ENCODE assay signal across 1 cellular context in the genomic region with DNA sequence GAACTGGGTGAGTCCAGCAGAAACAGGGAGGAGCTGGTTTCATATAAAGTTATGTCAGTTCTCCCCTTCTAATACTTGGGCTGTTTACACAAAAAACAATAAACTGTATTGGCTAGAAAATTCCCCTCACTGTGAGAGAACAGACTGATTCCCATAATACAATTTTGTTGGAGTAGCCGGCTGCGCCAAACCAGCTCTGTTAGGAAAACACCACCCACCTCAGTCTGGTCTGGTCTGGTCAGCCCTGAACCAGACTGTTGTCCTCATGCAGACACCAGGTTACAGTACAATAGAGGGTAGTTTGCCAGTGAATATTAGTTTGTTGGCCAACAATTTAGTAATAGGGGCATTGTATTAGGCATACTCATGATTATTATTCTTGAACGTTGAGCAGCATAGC.
TF ChIP-seq lines count a peak whose summit lies in the region.

No MANE protein-coding gene starts in this region.

TF ChIP-seq in SK-N-SH treated with all-trans-retinoic acid at 6 μM for 48 hours, 23 proteins besides CTCF, POLR2A, EP300 and RAD21 (continued from another document):
- TF ChIP-seq, protein P1, sequence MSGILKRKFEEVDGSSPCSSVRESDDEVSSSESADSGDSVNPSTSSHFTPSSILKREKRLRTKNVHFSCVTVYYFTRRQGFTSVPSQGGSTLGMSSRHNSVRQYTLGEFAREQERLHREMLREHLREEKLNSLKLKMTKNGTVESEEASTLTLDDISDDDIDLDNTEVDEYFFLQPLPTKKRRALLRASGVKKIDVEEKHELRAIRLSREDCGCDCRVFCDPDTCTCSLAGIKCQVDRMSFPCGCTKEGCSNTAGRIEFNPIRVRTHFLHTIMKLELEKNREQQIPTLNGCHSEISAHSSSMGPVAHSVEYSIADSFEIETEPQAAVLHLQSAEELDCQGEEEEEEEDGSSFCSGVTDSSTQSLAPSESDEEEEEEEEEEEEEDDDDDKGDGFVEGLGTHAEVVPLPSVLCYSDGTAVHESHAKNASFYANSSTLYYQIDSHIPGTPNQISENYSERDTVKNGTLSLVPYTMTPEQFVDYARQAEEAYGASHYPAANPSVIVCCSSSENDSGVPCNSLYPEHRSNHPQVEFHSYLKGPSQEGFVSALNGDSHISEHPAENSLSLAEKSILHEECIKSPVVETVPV (CRISPR knock-in tag; IDR thresholded peaks at IDR 0.05) = no peak
- TF ChIP-seq ZFP3 (CRISPR knock-in tag; IDR thresholded peaks at IDR 0.05) (no peak), ARNTL (CRISPR knock-in tag; IDR thresholded peaks at IDR 0.05; ENCODE audit: borderline replicate concordance, low read depth) (no peak), ZNF8 (CRISPR knock-in tag; IDR thresholded peaks at IDR 0.05) (no peak)
- TF ChIP-seq, protein P2, sequence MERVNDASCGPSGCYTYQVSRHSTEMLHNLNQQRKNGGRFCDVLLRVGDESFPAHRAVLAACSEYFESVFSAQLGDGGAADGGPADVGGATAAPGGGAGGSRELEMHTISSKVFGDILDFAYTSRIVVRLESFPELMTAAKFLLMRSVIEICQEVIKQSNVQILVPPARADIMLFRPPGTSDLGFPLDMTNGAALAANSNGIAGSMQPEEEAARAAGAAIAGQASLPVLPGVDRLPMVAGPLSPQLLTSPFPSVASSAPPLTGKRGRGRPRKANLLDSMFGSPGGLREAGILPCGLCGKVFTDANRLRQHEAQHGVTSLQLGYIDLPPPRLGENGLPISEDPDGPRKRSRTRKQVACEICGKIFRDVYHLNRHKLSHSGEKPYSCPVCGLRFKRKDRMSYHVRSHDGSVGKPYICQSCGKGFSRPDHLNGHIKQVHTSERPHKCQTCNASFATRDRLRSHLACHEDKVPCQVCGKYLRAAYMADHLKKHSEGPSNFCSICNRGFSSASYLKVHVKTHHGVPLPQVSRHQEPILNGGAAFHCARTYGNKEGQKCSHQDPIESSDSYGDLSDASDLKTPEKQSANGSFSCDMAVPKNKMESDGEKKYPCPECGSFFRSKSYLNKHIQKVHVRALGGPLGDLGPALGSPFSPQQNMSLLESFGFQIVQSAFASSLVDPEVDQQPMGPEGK (CRISPR knock-in tag; IDR thresholded peaks at IDR 0.05; ENCODE audit: borderline replicate concordance) = no peak
- TF ChIP-seq, protein P3, sequence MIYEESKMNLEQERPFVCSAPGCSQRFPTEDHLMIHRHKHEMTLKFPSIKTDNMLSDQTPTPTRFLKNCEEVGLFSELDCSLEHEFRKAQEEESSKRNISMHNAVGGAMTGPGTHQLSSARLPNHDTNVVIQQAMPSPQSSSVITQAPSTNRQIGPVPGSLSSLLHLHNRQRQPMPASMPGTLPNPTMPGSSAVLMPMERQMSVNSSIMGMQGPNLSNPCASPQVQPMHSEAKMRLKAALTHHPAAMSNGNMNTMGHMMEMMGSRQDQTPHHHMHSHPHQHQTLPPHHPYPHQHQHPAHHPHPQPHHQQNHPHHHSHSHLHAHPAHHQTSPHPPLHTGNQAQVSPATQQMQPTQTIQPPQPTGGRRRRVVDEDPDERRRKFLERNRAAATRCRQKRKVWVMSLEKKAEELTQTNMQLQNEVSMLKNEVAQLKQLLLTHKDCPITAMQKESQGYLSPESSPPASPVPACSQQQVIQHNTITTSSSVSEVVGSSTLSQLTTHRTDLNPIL (CRISPR knock-in tag; IDR thresholded peaks at IDR 0.05; ENCODE audit: low read depth) = no peak
